Comparison of ENCODE assay signal across 22 cellular contexts in the genomic region with DNA sequence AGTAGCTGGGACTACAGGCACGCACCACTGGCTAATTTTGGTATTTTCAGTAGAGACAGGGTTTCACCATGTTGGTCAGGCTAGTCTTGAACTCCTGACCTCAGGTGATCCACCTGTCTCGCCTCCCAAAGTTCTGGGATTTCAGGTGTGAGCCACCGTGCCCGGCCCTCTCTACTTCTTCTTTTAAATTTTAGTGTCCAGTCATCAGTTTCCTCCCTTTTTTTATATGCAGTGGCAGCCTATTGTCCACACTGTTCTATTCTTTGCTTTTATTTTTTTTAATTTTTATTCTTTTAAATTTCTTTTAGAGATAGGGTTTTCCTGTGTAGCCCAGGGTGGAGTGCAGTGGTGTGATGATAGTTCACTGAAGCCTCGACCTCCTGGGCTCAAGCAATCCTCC. TPM values are rescaled to one million over a fixed set of nuclear protein-coding genes. Genes with fewer than 3 reads are reported as not detected.
A peak's percentile ranks its signal among the peaks of the same experiment; 100 is the strongest.
DNase-seq lines count a peak whose midpoint lies in the region; ATAC-seq, FAIRE-seq and TF ChIP-seq lines count a peak whose summit lies in the region.
"Had no signal": no experiment of that assay in that cellular context is flagged by ENCODE, and none has a peak within 500 bp of the region (broad histone marks: within the 10 kb centered on the region; RNA-seq: fewer than 3 reads in every experiment).

No MANE protein-coding gene starts in this region.

- no peak for TF ChIP-seq POLR2A in A549 (IDR thresholded peaks at IDR 0.05; ENCODE audit: low read length)

- H3K27me3 ChIP-seq in HL-60 (ENCODE audit: insufficient read depth, poor library complexity, severe bottlenecking) (no peaks in the 10 kb centered on the region), aorta (ENCODE audit: control insufficient read depth in 1 of 2, insufficient read depth in 2 of 2, low read length in 1 of 2) (no peaks in the 10 kb centered on the region)
- H3K27me3 ChIP-seq: BLaER1 treated with 17β-estradiol and CSF1 and Interleukin-3, amounts not matched to agents 10 nM and 100 nM had no signal

- no peak overlapping the region for H3K4me3 ChIP-seq in A549
- H3K4me3 ChIP-seq in HL-60 (replicated peaks; ENCODE audit: insufficient read depth, low read length): no peak overlapping the region
- H3K4me3 ChIP-seq in aorta (ENCODE audit: low read length in 2 of 2): no peak overlapping the region
- H3K4me3 ChIP-seq: BLaER1 treated with 17β-estradiol and CSF1 and Interleukin-3, amounts not matched to agents 10 nM and 100 nM had no signal

- CTCF ChIA-PET in A549 (lab: Yijun Ruan, JAX): no interaction called here

- peaks cover 30% of the 10 kb centered on the region for H3K4me1 Mint-ChIP-seq in dendritic cell treated with granulocyte-macrophage colony-stimulating factor and Interleukin-4, amounts not matched to agents 40 ng/mL and 50 ng/mL, for 4 days (ENCODE audit: low read depth)
- H3K4me1 Mint-ChIP-seq: B cell had no signal

- H3K9me3 Mint-ChIP-seq in dendritic cell treated with granulocyte-macrophage colony-stimulating factor and Interleukin-4, amounts not matched to agents 40 ng/mL and 50 ng/mL, for 4 days: no peaks in the 10 kb centered on the region
- H3K9me3 Mint-ChIP-seq: CD4-positive, alpha-beta T cell; CD8-positive, alpha-beta T cell had no signal

- no peak for FAIRE-seq in A549 (lab: Jason Lieb, UNC)
- FAIRE-seq: A204.1, D721Med, G401.6, GM12891, GM19239 had no signal

- no peak overlapping the region for H3K27ac ChIP-seq in A549
- H3K27ac ChIP-seq in HL-60 (replicated peaks): peak overlapping the region; percentile 49
- no peak overlapping the region for H3K27ac ChIP-seq in aorta (ENCODE audit: low read depth in 1 of 2, low read length in 2 of 2)
- H3K27ac ChIP-seq: BLaER1 treated with 17β-estradiol and CSF1 and Interleukin-3, amounts not matched to agents 10 nM and 100 nM; C4-2B had no signal

- intact Hi-C loops in dendritic cell treated with granulocyte-macrophage colony-stimulating factor and Interleukin-4, amounts not matched to agents 40 ng/mL and 50 ng/mL, for 4 days (cut with micrococcal nuclease): no loop called here
- intact Hi-C loops in aorta (cut with DNase I): no loop called here

- TF ChIP-seq CTCF in A549 (IDR thresholded peaks at IDR 0.05) (no peak), HL-60 (IDR thresholded peaks at IDR 0.05; ENCODE audit: insufficient read depth, low read length) (no peak)

- TF ChIP-seq EP300 in A549 (IDR thresholded peaks at IDR 0.05): no peak

- peak overlapping the region; percentile 54 for H3K27ac Mint-ChIP-seq in dendritic cell treated with granulocyte-macrophage colony-stimulating factor and Interleukin-4, amounts not matched to agents 40 ng/mL and 50 ng/mL, for 4 days
- H3K27ac Mint-ChIP-seq: B cell; CD4-positive, alpha-beta T cell; CD8-positive, alpha-beta T cell had no signal

- no peak for ATAC-seq in A549
- no peak for ATAC-seq in aorta (ENCODE audit: low FRiP score)
- no peak for ATAC-seq in HG03139 (IDR thresholded peaks at IDR 0.05; ENCODE audit: unreplicated experiment)
- ATAC-seq: CD8-positive, alpha-beta T cell had no signal

- H3K27me3 Mint-ChIP-seq in dendritic cell treated with granulocyte-macrophage colony-stimulating factor and Interleukin-4, amounts not matched to agents 40 ng/mL and 50 ng/mL, for 4 days: no peaks in the 10 kb centered on the region
- H3K27me3 Mint-ChIP-seq: B cell; CD4-positive, alpha-beta T cell had no signal

- no peaks in the 10 kb centered on the region for H3K36me3 Mint-ChIP-seq in dendritic cell treated with granulocyte-macrophage colony-stimulating factor and Interleukin-4, amounts not matched to agents 40 ng/mL and 50 ng/mL, for 4 days (ENCODE audit: low read depth)

- H3K4me1 ChIP-seq in A549 (no peaks in the 10 kb centered on the region), aorta (ENCODE audit: control insufficient read depth in 1 of 2, insufficient read depth in 2 of 2, low read length in 2 of 2) (no peaks in the 10 kb centered on the region)
- H3K4me1 ChIP-seq: Caco-2 had no signal

- H3K4me3 Mint-ChIP-seq in dendritic cell treated with granulocyte-macrophage colony-stimulating factor and Interleukin-4, amounts not matched to agents 40 ng/mL and 50 ng/mL, for 4 days: no peak overlapping the region
- H3K4me3 Mint-ChIP-seq: B cell; CD4-positive, alpha-beta T cell; CD8-positive, alpha-beta T cell had no signal

- no peak overlapping the region for H3K4me2 ChIP-seq in A549

- no peak for TF ChIP-seq RAD21 in A549 (conservative IDR thresholded peaks at IDR 0.05 in 1 of 2, IDR thresholded peaks at IDR 0.05 in 1 of 2)

- DNase-seq in A549 (ENCODE audit: low read depth in 1 of 2, low spot score in 1 of 2) (no peak), HL-60 (ENCODE audit: low read depth in 1 of 2, low spot score in 1 of 2) (no peak), aorta (peak; percentile 11 to 28), ureter (ENCODE audit: low spot score) (no peak), iPS-NIHi11 (ENCODE audit: low spot score) (no peak)
- DNase-seq: 8988T; Caco-2; Calu3; CD4-positive, alpha-beta T cell; CD8-positive, alpha-beta T cell; GF-D8 had no signal

- H3K9me3 ChIP-seq in A549 (no peaks in the 10 kb centered on the region), aorta (ENCODE audit: control insufficient read depth, low read length) (no peaks in the 10 kb centered on the region)
- H3K9me3 ChIP-seq: BLaER1 treated with 17β-estradiol and CSF1 and Interleukin-3, amounts not matched to agents 10 nM and 100 nM; Caco-2 had no signal

- WGBS in A549 (ENCODE audit: missing lambda C conversion rate): 44% methylated on average over 5 of the region's 5 CpGs
- 94 to 95% methylated on average over 5 of the region's 5 CpGs for WGBS in aorta, 2 donors

- no peaks in the 10 kb centered on the region for H3K36me3 ChIP-seq in aorta (ENCODE audit: control insufficient read depth in 1 of 2, insufficient read depth in 2 of 2, low read length in 1 of 2)
- H3K36me3 ChIP-seq: BLaER1 treated with 17β-estradiol and CSF1 and Interleukin-3, amounts not matched to agents 10 nM and 100 nM had no signal

- POLR2A ChIA-PET in A549 (lab: Yijun Ruan, JAX): no interaction called here

TF ChIP-seq in A549, 52 proteins besides CTCF, POLR2A, EP300 and RAD21:
- TF ChIP-seq MAFK (IDR thresholded peaks at IDR 0.05; ENCODE audit: partially characterized antibody) (peak; percentile 43), FOXS1 (CRISPR knock-in tag; IDR thresholded peaks at IDR 0.05) (no peak)

RNA-seq across cellular contexts. Expression of gene EFCAB8, which starts 12.3 kb away (rescaled TPM):
- polyA plus RNA-seq in A549 (2011; rRNA removed): not detected in 2 replicates
- polyA plus RNA-seq in A549 (2012; cell fraction: cytosol; rRNA removed): not detected in 2 replicates
- polyA plus RNA-seq in A549 (2012; cell fraction: nucleus; rRNA removed): 0.01 and 0.02 TPM in 2 replicates
- polyA plus RNA-seq in A549 (2017; fragmentation: RNase III; extraction: RNeasy Plus Mini Kit Qiagen cat#74134 plus additional on column Dnase treatment): not detected in 3 replicates
- polyA minus RNA-seq in A549 (2011; rRNA and poly(A)+ RNA removed): not detected in 2 replicates
- 1 to 10 TPM in 1 of 2 donors, under 1 TPM in 1; 0.81 to 1.1 TPM for total RNA-seq in aorta
- under 1 TPM in 1 of 2 donors, not detected in 1; 0.13 TPM for polyA plus RNA-seq in aorta
- 1.0 TPM for total RNA-seq in ureter
- polyA plus RNA-seq: BJ had no signal

RNA-seq across cellular contexts. Expression of gene MAPRE1, which starts 51.2 kb away (rescaled TPM):
- 126 and 149 TPM in 2 replicates for polyA plus RNA-seq in A549 (2011; rRNA removed)
- 68.8 and 69.3 TPM in 2 replicates for polyA plus RNA-seq in A549 (2012; cell fraction: cytosol; rRNA removed)
- 29.0 and 53.1 TPM in 2 replicates for polyA plus RNA-seq in A549 (2012; cell fraction: nucleus; rRNA removed)
- polyA plus RNA-seq in A549 (2017; fragmentation: RNase III; extraction: RNeasy Plus Mini Kit Qiagen cat#74134 plus additional on column Dnase treatment): 140 to 151 TPM (median 143 TPM) in 3 replicates
- 63.7 and 67.8 TPM in 2 replicates for polyA minus RNA-seq in A549 (2011; rRNA and poly(A)+ RNA removed)
- 100 to 1,000 TPM in 1 of 2 donors, 10 to 100 TPM in 1; 83.1 to 132 TPM for total RNA-seq in aorta
- polyA plus RNA-seq in aorta: 10 to 100 TPM; 48.4 to 83.4 TPM
- total RNA-seq in ureter: 117 TPM

Comparison
In these comparisons a context has a peak if more than half of its experiments do, and no peak if none do; other contexts are left out.
1. DNase-seq: peak in aorta (2 of 2); none in A549 (0 of 2), HL-60 (0 of 2), ureter (single experiment) and iPS-NIHi11 (single experiment).